ENCODE assay signal across 20 cellular contexts in the genomic region with DNA sequence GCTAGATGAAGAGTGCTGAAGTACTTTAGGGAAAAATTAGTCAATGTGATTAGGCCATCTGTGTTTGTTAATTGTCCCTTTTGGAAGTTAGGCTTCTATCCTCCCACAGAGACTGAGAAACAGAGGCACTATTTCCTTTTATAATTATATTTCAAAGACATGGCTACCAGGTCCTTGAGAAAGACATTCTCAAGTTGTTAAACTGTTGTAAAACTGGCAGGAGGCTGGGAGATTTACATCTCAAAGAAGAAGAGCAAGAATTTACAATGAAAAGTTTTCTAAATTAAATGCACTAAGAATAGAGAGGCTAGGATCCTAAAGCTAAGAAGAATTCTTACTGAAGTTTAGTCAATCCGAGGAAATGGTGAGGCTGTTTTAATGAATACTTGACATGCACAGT.
"Had no signal": no experiment of that assay in that cellular context is flagged by ENCODE, and none has a peak within 500 bp of the region (broad histone marks: within the 10 kb centered on the region; RNA-seq: fewer than 3 reads in every experiment).

No MANE protein-coding gene starts in this region.

- H3K27ac ChIP-seq: esophagus squamous epithelium, gastroesophageal sphincter, ovary, stomach, thoracic aorta, transverse colon had no signal

- H3K4me3 Mint-ChIP-seq: effector memory CD8-positive, alpha-beta T cell; naive B cell; nephron had no signal

- H3K4me1 Mint-ChIP-seq: naive B cell had no signal

- H3K36me3 ChIP-seq: esophagus squamous epithelium, gastroesophageal sphincter, ovary, stomach, thoracic aorta, transverse colon had no signal

- H3K27ac Mint-ChIP-seq: effector memory CD8-positive, alpha-beta T cell; naive B cell; nephron had no signal

- H3K4me3 ChIP-seq: esophagus squamous epithelium, gastroesophageal sphincter, lung, ovary, stomach, thoracic aorta, transverse colon had no signal

- H3K4me1 ChIP-seq: esophagus squamous epithelium, gastroesophageal sphincter, stomach, transverse colon had no signal

- H3K36me3 Mint-ChIP-seq: naive B cell had no signal

- DNase-seq: effector memory CD8-positive, alpha-beta T cell; esophagus squamous epithelium; foreskin fibroblast; left colon; left ventricle myocardium superior; mesendoderm; naive B cell; nucleus accumbens; ovary; right cardiac atrium; small intestine; stimulated activated CD4-positive, alpha-beta T cell treated with anti-CD3 and anti-CD28 coated beads, Interleukin-12 subunit alpha, Interleukin-12 subunit beta, amount 100 ng/mL, for 4 hours; stimulated activated naive CD4-positive, alpha-beta T cell; stomach; substantia nigra; transverse colon had no signal

- H3K27me3 ChIP-seq: esophagus squamous epithelium, gastroesophageal sphincter, ovary, stomach, transverse colon had no signal

- H3K27me3 Mint-ChIP-seq: effector memory CD8-positive, alpha-beta T cell; naive B cell had no signal

- FAIRE-seq: small intestine had no signal

- ATAC-seq: effector memory CD8-positive, alpha-beta T cell; gastroesophageal sphincter; left colon; left ventricle myocardium superior; right cardiac atrium had no signal

- H3K9me3 ChIP-seq: gastroesophageal sphincter, ovary, thoracic aorta, transverse colon had no signal
